1 cellular context compared by ENCODE assay signal in the genomic region with DNA sequence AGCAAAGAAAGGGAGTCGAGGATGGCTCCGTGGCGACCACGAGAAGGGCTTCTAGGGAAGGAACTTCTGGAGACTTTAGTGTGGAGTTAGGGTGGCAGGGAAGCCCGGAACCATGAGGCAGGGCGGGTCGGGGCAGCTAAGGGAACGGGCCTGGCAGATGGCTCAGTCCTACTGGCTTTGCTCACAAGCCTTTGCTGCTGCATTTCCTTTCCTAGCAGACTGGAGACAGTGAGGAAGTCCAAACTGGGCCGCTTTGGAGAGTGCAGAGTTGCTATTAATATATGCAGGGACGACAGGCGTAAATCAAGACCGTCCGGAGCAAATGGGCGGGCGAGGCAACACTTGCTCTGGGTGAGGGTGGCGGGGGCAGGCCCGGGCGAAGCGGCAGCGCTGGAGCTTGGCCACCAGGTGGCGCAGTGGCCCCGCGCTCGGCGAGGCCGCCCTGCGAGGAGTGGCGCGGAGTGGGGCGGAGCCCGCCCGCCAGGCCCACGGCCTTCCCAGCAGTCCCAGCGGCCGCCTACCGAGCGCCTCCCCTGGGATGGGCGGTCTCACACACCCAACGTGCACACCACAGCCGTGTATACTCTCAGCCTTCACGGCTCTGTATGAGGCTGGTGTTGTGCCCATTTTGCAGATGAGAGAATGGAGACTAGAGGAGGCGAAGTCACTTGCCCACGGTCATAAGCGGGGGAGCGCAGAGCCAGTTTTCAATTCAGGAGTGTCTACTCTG.
A peak's percentile ranks its signal among the peaks of the same experiment; 100 is the strongest.
TF ChIP-seq lines count a peak whose summit lies in the region.

No MANE protein-coding gene starts in this region.

TF ChIP-seq in H1, 55 proteins besides CTCF, POLR2A, EP300 and RAD21:
- TF ChIP-seq KDM1A (IDR thresholded peaks at IDR 0.05; ENCODE audit: borderline replicate concordance, low read length) (peak; percentile 98), EZH2 (IDR thresholded peaks at IDR 0.05; ENCODE audit: low read depth, low read length, severe bottlenecking) (no peak), BACH1 (IDR thresholded peaks at IDR 0.05; ENCODE audit: low read length) (peak; percentile 88), EGR1 (IDR thresholded peaks at IDR 0.05; ENCODE audit: borderline replicate concordance, low read depth, low read length) (peak; percentile 2; the same call in 1 of the 2 replicates), TAF7 (optimal IDR thresholded peaks at IDR 0.05; ENCODE audit: borderline replicate concordance, low read depth, low read length) (peak; percentile 55), SAP30 (IDR thresholded peaks at IDR 0.05; ENCODE audit: insufficient read depth, insufficient replicate concordance, low read length) (no peak), KDM4A (IDR thresholded peaks at IDR 0.05; ENCODE audit: low read depth, low read length, severe bottlenecking) (peak; percentile 14), HDAC2 (IDR thresholded peaks at IDR 0.05; ENCODE audit: borderline replicate concordance in 1 of 2, low read depth in 2 of 2, low read length in 2 of 2) (peak; percentile 87 to 91; a peak in 3 of 4 replicates), SIRT6 (IDR thresholded peaks at IDR 0.05; ENCODE audit: low read length) (no peak), YY1 (IDR thresholded peaks at IDR 0.05; ENCODE audit: low read depth, low read length) (peak; percentile 39; the same call in 1 of the 2 replicates)
- TF ChIP-seq, protein P1, sequence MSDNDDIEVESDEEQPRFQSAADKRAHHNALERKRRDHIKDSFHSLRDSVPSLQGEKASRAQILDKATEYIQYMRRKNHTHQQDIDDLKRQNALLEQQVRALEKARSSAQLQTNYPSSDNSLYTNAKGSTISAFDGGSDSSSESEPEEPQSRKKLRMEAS (IDR thresholded peaks at IDR 0.05): peak; percentile 57; the same call in 1 of the 2 replicates
